In the genomic region with DNA sequence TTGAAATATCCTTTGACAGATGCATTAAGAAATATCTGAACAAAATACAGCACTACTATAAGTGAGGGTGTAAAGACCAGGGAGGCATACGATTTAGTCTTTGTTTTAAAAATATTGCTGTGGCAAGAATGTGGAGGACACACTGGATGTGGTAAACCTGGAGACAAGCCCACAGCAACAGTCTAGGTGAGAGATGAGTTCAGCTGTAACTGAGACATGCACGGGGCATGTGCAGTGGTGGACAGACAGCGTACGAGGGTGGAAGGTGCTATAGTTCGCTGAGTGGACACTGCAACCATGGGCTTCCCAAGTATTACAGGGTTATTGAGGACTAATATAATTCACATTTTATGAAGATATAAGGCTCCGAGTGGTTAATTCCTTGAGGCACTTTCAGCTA, we compare ENCODE assay signal across 2 cellular contexts.
TF ChIP-seq lines count a peak whose summit lies in the region.

No MANE protein-coding gene starts in this region.

TF ChIP-seq in A549, 52 proteins besides CTCF, POLR2A, EP300 and RAD21:
- TF ChIP-seq, protein P1, sequence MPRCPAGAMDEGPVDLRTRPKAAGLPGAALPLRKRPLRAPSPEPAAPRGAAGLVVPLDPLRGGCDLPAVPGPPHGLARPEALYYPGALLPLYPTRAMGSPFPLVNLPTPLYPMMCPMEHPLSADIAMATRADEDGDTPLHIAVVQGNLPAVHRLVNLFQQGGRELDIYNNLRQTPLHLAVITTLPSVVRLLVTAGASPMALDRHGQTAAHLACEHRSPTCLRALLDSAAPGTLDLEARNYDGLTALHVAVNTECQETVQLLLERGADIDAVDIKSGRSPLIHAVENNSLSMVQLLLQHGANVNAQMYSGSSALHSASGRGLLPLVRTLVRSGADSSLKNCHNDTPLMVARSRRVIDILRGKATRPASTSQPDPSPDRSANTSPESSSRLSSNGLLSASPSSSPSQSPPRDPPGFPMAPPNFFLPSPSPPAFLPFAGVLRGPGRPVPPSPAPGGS (IDR thresholded peaks at IDR 0.05): no peak
- TF ChIP-seq, protein P2, sequence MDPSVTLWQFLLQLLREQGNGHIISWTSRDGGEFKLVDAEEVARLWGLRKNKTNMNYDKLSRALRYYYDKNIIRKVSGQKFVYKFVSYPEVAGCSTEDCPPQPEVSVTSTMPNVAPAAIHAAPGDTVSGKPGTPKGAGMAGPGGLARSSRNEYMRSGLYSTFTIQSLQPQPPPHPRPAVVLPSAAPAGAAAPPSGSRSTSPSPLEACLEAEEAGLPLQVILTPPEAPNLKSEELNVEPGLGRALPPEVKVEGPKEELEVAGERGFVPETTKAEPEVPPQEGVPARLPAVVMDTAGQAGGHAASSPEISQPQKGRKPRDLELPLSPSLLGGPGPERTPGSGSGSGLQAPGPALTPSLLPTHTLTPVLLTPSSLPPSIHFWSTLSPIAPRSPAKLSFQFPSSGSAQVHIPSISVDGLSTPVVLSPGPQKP (IDR thresholded peaks at IDR 0.05; ENCODE audit: low read depth, low read length): no peak
- TF ChIP-seq JUN (IDR thresholded peaks at IDR 0.05) (no peak), HDAC2 (IDR thresholded peaks at IDR 0.05) (no peak), RCOR1 (IDR thresholded peaks at IDR 0.05; ENCODE audit: low read depth, low read length) (no peak), HOXB13 (CRISPR knock-in tag; IDR thresholded peaks at IDR 0.05; ENCODE audit: low read depth) (no peak), HEYL (CRISPR knock-in tag; IDR thresholded peaks at IDR 0.05) (no peak), HOXA7 (CRISPR knock-in tag; IDR thresholded peaks at IDR 0.05) (no peak)

TF ChIP-seq in GM23338, 12 proteins besides CTCF, POLR2A, EP300 and RAD21 (continued from another document):
- TF ChIP-seq, protein P3, sequence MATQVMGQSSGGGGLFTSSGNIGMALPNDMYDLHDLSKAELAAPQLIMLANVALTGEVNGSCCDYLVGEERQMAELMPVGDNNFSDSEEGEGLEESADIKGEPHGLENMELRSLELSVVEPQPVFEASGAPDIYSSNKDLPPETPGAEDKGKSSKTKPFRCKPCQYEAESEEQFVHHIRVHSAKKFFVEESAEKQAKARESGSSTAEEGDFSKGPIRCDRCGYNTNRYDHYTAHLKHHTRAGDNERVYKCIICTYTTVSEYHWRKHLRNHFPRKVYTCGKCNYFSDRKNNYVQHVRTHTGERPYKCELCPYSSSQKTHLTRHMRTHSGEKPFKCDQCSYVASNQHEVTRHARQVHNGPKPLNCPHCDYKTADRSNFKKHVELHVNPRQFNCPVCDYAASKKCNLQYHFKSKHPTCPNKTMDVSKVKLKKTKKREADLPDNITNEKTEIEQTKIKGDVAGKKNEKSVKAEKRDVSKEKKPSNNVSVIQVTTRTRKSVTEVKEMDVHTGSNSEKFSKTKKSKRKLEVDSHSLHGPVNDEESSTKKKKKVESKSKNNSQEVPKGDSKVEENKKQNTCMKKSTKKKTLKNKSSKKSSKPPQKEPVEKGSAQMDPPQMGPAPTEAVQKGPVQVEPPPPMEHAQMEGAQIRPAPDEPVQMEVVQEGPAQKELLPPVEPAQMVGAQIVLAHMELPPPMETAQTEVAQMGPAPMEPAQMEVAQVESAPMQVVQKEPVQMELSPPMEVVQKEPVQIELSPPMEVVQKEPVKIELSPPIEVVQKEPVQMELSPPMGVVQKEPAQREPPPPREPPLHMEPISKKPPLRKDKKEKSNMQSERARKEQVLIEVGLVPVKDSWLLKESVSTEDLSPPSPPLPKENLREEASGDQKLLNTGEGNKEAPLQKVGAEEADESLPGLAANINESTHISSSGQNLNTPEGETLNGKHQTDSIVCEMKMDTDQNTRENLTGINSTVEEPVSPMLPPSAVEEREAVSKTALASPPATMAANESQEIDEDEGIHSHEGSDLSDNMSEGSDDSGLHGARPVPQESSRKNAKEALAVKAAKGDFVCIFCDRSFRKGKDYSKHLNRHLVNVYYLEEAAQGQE (IDR thresholded peaks at IDR 0.05; ENCODE audit: unreplicated experiment): no peak
- TF ChIP-seq, protein P4, sequence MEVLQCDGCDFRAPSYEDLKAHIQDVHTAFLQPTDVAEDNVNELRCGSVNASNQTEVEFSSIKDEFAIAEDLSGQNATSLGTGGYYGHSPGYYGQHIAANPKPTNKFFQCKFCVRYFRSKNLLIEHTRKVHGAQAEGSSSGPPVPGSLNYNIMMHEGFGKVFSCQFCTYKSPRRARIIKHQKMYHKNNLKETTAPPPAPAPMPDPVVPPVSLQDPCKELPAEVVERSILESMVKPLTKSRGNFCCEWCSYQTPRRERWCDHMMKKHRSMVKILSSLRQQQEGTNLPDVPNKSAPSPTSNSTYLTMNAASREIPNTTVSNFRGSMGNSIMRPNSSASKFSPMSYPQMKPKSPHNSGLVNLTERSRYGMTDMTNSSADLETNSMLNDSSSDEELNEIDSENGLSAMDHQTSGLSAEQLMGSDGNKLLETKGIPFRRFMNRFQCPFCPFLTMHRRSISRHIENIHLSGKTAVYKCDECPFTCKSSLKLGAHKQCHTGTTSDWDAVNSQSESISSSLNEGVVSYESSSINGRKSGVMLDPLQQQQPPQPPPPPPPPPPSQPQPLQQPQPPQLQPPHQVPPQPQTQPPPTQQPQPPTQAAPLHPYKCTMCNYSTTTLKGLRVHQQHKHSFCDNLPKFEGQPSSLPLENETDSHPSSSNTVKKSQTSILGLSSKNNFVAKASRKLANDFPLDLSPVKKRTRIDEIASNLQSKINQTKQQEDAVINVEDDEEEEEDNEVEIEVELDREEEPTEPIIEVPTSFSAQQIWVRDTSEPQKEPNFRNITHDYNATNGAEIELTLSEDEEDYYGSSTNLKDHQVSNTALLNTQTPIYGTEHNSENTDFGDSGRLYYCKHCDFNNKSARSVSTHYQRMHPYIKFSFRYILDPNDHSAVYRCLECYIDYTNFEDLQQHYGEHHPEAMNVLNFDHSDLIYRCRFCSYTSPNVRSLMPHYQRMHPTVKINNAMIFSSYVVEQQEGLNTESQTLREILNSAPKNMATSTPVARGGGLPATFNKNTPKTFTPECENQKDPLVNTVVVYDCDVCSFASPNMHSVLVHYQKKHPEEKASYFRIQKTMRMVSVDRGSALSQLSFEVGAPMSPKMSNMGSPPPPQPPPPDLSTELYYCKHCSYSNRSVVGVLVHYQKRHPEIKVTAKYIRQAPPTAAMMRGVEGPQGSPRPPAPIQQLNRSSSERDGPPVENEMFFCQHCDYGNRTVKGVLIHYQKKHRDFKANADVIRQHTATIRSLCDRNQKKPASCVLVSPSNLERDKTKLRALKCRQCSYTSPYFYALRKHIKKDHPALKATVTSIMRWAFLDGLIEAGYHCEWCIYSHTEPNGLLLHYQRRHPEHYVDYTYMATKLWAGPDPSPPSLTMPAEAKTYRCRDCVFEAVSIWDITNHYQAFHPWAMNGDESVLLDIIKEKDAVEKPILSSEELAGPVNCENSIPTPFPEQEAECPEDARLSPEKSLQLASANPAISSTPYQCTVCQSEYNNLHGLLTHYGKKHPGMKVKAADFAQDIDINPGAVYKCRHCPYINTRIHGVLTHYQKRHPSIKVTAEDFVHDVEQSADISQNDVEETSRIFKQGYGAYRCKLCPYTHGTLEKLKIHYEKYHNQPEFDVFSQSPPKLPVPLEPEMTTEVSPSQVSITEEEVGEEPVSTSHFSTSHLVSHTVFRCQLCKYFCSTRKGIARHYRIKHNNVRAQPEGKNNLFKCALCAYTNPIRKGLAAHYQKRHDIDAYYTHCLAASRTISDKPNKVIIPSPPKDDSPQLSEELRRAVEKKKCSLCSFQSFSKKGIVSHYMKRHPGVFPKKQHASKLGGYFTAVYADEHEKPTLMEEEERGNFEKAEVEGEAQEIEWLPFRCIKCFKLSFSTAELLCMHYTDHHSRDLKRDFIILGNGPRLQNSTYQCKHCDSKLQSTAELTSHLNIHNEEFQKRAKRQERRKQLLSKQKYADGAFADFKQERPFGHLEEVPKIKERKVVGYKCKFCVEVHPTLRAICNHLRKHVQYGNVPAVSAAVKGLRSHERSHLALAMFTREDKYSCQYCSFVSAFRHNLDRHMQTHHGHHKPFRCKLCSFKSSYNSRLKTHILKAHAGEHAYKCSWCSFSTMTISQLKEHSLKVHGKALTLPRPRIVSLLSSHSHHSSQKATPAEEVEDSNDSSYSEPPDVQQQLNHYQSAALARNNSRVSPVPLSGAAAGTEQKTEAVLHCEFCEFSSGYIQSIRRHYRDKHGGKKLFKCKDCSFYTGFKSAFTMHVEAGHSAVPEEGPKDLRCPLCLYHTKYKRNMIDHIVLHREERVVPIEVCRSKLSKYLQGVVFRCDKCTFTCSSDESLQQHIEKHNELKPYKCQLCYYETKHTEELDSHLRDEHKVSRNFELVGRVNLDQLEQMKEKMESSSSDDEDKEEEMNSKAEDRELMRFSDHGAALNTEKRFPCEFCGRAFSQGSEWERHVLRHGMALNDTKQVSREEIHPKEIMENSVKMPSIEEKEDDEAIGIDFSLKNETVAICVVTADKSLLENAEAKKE (CRISPR knock-in tag; IDR thresholded peaks at IDR 0.05): no peak
- TF ChIP-seq, protein P5, sequence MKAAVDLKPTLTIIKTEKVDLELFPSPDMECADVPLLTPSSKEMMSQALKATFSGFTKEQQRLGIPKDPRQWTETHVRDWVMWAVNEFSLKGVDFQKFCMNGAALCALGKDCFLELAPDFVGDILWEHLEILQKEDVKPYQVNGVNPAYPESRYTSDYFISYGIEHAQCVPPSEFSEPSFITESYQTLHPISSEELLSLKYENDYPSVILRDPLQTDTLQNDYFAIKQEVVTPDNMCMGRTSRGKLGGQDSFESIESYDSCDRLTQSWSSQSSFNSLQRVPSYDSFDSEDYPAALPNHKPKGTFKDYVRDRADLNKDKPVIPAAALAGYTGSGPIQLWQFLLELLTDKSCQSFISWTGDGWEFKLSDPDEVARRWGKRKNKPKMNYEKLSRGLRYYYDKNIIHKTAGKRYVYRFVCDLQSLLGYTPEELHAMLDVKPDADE (IDR thresholded peaks at IDR 0.05): no peak
